Comparison of ENCODE assay signal across 29 cellular contexts in genomic region chr22:30774566-30774965, GRCh38.
DNase-seq lines count a peak whose midpoint lies in the region; ATAC-seq and TF ChIP-seq lines count a peak whose summit lies in the region.
"Had no signal": no experiment of that assay in that cellular context is flagged by ENCODE, and none has a peak within 500 bp of the region (broad histone marks: within the 10 kb centered on the region; RNA-seq: fewer than 3 reads in every experiment).

No MANE protein-coding gene starts in this region.

- H3K4me1 ChIP-seq in PC-3 (ENCODE audit: insufficient read depth, low read length) (peaks cover 18% of the 10 kb centered on the region), body of pancreas (no peaks in the 10 kb centered on the region)
- H3K4me1 ChIP-seq: A549, BE2C, Caco-2 had no signal

- intact Hi-C loops in PC-3 (cut with micrococcal nuclease) (loop anchor here (1.0 kb wide), 2 partner anchors 8 to 28 kb away; no protein-coding TSS in a partner anchor), body of pancreas (cut with DNase I) (no loop called here)

- H3K9ac ChIP-seq in PC-3 (ENCODE audit: low read length): peak overlapping the region; percentile 88
- H3K9ac ChIP-seq: BLaER1; BLaER1 treated with 17β-estradiol and CSF1 and Interleukin-3, amounts not matched to agents 10 nM and 100 nM had no signal

- peak overlapping the region; percentile 76 for H3K4me2 ChIP-seq in PC-3 (ENCODE audit: low read length)
- H3K4me2 ChIP-seq: A549; BLaER1; BLaER1 treated with 17β-estradiol and CSF1 and Interleukin-3, amounts not matched to agents 10 nM and 100 nM had no signal

- no peak for TF ChIP-seq CTCF in PC-3 (conservative IDR thresholded peaks at IDR 0.05; ENCODE audit: low read depth, low read length)
- no peak for TF ChIP-seq CTCF in VCaP (conservative IDR thresholded peaks at IDR 0.05)
- TF ChIP-seq CTCF in body of pancreas (IDR thresholded peaks at IDR 0.05): no peak

- WGBS in body of pancreas, 2 donors: 86 to 90% methylated on average over 4 of the region's 4 CpGs

- H3K27ac ChIP-seq in PC-3 (ENCODE audit: low read length) (peak overlapping the region; percentile 98), VCaP (peak overlapping the region; percentile 31; the same call in 1 of the 2 replicates), body of pancreas (no peak overlapping the region)
- H3K27ac ChIP-seq: 22Rv1; A549; BLaER1; BLaER1 treated with 17β-estradiol and CSF1 and Interleukin-3, amounts not matched to agents 10 nM and 100 nM; C4-2B had no signal

- H3K9me2 ChIP-seq in PC-3 (replicated peaks; ENCODE audit: low read length): no peaks in the 10 kb centered on the region

- no peaks in the 10 kb centered on the region for H3K79me2 ChIP-seq in PC-3 (ENCODE audit: low read length)

- H3K9me3 ChIP-seq in PC-3 (ENCODE audit: low read length): no peaks in the 10 kb centered on the region
- H3K9me3 ChIP-seq in body of pancreas: no peaks in the 10 kb centered on the region
- H3K9me3 ChIP-seq: A549, BE2C, BLaER1, Caco-2 had no signal

- TF ChIP-seq POLR2A in body of pancreas (IDR thresholded peaks at IDR 0.05): no peak

- BruUV-seq in PC-3 (replicated peaks; lab: Mats Ljungman, UMichigan): no TSS peak

- no peak overlapping the region for H2AFZ ChIP-seq in PC-3 (ENCODE audit: low read length)

- peak; percentile 70 for DNase-seq in PC-3
- no peak for DNase-seq in NCI-H446 (lab: John Stamatoyannopoulos, UW)
- no peak for DNase-seq in body of pancreas
- DNase-seq: 8988T; ACHN; AML-193; BE2C; C1 segment of cervical spinal cord; Caco-2; Calu3; CD4-positive, alpha-beta memory T cell; CD4-positive, alpha-beta T cell; CD4-positive, CD25-positive, alpha-beta regulatory T cell; CD8-positive, alpha-beta memory T cell; CD8-positive, alpha-beta T cell; COR-L47; DMS 273 treated with DMSO at 0.1 percent for 48 hours; DMS153; DMS53; DMS79; DMS79 treated with DMSO at 0.1 percent for 48 hours; DND-41; EL had no signal

- POLR2A ChIA-PET in PC-3 (lab: Charles Lee; ENCODE audit: unreplicated experiment): interaction anchor here (0.6 kb wide), 1 partner anchor 79 kb away, joined by 4 read pairs; no protein-coding TSS in a partner anchor

- H4K20me1 ChIP-seq in PC-3 (ENCODE audit: low read length): no peaks in the 10 kb centered on the region
- H4K20me1 ChIP-seq: BLaER1; BLaER1 treated with 17β-estradiol and CSF1 and Interleukin-3, amounts not matched to agents 10 nM and 100 nM had no signal

- CTCF ChIA-PET in PC-3 (lab: Charles Lee): no interaction called here

- H3K4me3 ChIP-seq in PC-3 (ENCODE audit: low read length) (no peak overlapping the region), body of pancreas (no peak overlapping the region)
- H3K4me3 ChIP-seq: A549; BLaER1; BLaER1 treated with 17β-estradiol and CSF1 and Interleukin-3, amounts not matched to agents 10 nM and 100 nM had no signal

- H3F3A ChIP-seq in PC-3 (ENCODE audit: low read length, unreplicated experiment): peaks cover 2% of the 10 kb centered on the region

- H3K27me3 ChIP-seq in PC-3 (ENCODE audit: low read length) (no peaks in the 10 kb centered on the region), body of pancreas (no peaks in the 10 kb centered on the region)
- H3K27me3 ChIP-seq: BE2C; BLaER1; BLaER1 treated with 17β-estradiol and CSF1 and Interleukin-3, amounts not matched to agents 10 nM and 100 nM had no signal

- no peaks in the 10 kb centered on the region for H3K36me3 ChIP-seq in PC-3 (ENCODE audit: low read depth, low read length)
- H3K36me3 ChIP-seq in body of pancreas (replicated peaks in 1 of 2; ENCODE audit: insufficient read depth in 1 of 2, low read depth in 2 of 2): no peaks in the 10 kb centered on the region
- H3K36me3 ChIP-seq: BE2C; BLaER1; BLaER1 treated with 17β-estradiol and CSF1 and Interleukin-3, amounts not matched to agents 10 nM and 100 nM had no signal

- ATAC-seq in PC-3: peak; percentile 85
- no peak for ATAC-seq in body of pancreas
- ATAC-seq: A549; CD8-positive, alpha-beta T cell had no signal

Comparison
In these comparisons a context has a peak if more than half of its experiments do, and no peak if none do; other contexts are left out.
1. H3K27ac ChIP-seq: peak in PC-3 (single experiment) and VCaP (single experiment); none in body of pancreas (0 of 4).